Comparison of ENCODE assay signal across 8 cellular contexts in genomic region chr9:137049544-137050449, GRCh38. TPM values are rescaled to one million over a fixed set of nuclear protein-coding genes. Genes with fewer than 3 reads are reported as not detected.
DNase-seq lines count a peak whose midpoint lies in the region; ATAC-seq and TF ChIP-seq lines count a peak whose summit lies in the region.

No MANE protein-coding gene starts in this region.

- no peaks in the 10 kb centered on the region for H3K36me3 Mint-ChIP-seq in memory B cell

- H3K36me3 ChIP-seq in SK-N-SH (replicated peaks in 1 of 2; ENCODE audit: control insufficient read depth in 1 of 2, insufficient read depth in 2 of 2, low read length in 1 of 2): no peaks in the 10 kb centered on the region
- no peaks in the 10 kb centered on the region for H3K36me3 ChIP-seq in brain microvascular endothelial cell (replicated peaks)
- no peaks in the 10 kb centered on the region for H3K36me3 ChIP-seq in tibial nerve

- TF ChIP-seq CTCF in SK-N-SH (IDR thresholded peaks at IDR 0.05) (peak; percentile 59), brain microvascular endothelial cell (IDR thresholded peaks at IDR 0.05; ENCODE audit: low read depth, low read length, missing control alignments) (peak; percentile 66), tibial nerve (IDR thresholded peaks at IDR 0.05) (peak; percentile 35 to 71 (median 41))

- no peak overlapping the region for H3K9ac ChIP-seq in SK-N-SH

- DNase-seq in DMS53 treated with DMSO at 0.1 percent for 48 hours (lab: John Stamatoyannopoulos, UW; ENCODE audit: unreplicated experiment): peak; percentile 75
- peak; percentile 31 to 49 for DNase-seq in Kasumi-1 (lab: John Stamatoyannopoulos, UW)
- DNase-seq in SK-N-SH: peak; percentile 86
- DNase-seq in brain microvascular endothelial cell: no peak
- DNase-seq in memory B cell (ENCODE audit: low spot score in 2 of 2): no peak
- peak in 1 of 2 donors; percentile 57 for DNase-seq in tibial nerve (ENCODE audit: low spot score in 2 of 2)

- H3K27ac ChIP-seq in SK-N-SH (ENCODE audit: low read depth in 2 of 2, low read length in 1 of 2): no peak overlapping the region
- no peak overlapping the region for H3K27ac ChIP-seq in brain microvascular endothelial cell
- H3K27ac ChIP-seq in tibial nerve: peak overlapping the region in 1 of 4 donors; percentile 37

- CTCF ChIA-PET in SK-N-SH (lab: Yijun Ruan, JAX): interaction anchor here (0.6 to 19.8 kb wide), 27 partner anchors 9 to 263 kb away, joined by 3 to 803 read pairs (median 4); partner anchors contain the start of genes ABCA2, FUT7, LCN12 and MAN1B1

- no peaks in the 10 kb centered on the region for H3K9me3 ChIP-seq in SK-N-SH
- no peaks in the 10 kb centered on the region for H3K9me3 ChIP-seq in tibial nerve

- in situ Hi-C loops in brain microvascular endothelial cell (cut with HindIII; ENCODE audit: low pct_ligation_motif_present, low sequenced_read_pairs): loop anchor here (25.0 kb wide), 2 partner anchors 112 to 237 kb away; partner anchors contain the start of genes C8G, FBXW5 and RABL6

- no peaks in the 10 kb centered on the region for H3K79me2 ChIP-seq in SK-N-SH (ENCODE audit: insufficient read depth)

- H3K4me1 ChIP-seq in SK-N-SH (ENCODE audit: control insufficient read depth in 1 of 2, insufficient read depth in 2 of 2, low read depth in 1 of 2, low read length in 1 of 2) (peaks cover 3 to 20% of the 10 kb centered on the region in 2 experiments; a peak in 2 of 4 replicates), tibial nerve (peaks cover under 1 to 69% (median 33%) of the 10 kb centered on the region in 4 donors)

- WGBS in SK-N-SH (ENCODE audit: low lambda C conversion rate): 42% methylated on average over 30 of the region's 38 CpGs
- 55 to 60% methylated on average over 25 to 37 of the region's 38 CpGs for WGBS in tibial nerve, 2 donors

- H3K9me3 Mint-ChIP-seq in memory B cell: no peaks in the 10 kb centered on the region

- H3K4me3 ChIP-seq in SK-N-SH (ENCODE audit: low read depth in 2 of 2, low read length in 1 of 2): no peak overlapping the region
- H3K4me3 ChIP-seq in brain microvascular endothelial cell (ENCODE audit: low read depth, low read length): no peak overlapping the region
- H3K4me3 ChIP-seq in tibial nerve: no peak overlapping the region

- H3K27me3 Mint-ChIP-seq in memory B cell: peaks cover 15% of the 10 kb centered on the region

- H3K4me1 Mint-ChIP-seq in memory B cell: peaks cover 7% of the 10 kb centered on the region

- peaks cover 3% of the 10 kb centered on the region for H3F3A ChIP-seq in SK-N-SH (replicated peaks; ENCODE audit: insufficient read depth)

- POLR2A ChIA-PET in SK-N-SH (lab: Yijun Ruan, JAX): no interaction called here

- H3K27ac Mint-ChIP-seq in memory B cell: no peak overlapping the region

- no peak overlapping the region for H3K4me3 Mint-ChIP-seq in memory B cell

- no peaks in the 10 kb centered on the region for H3K9me2 ChIP-seq in SK-N-SH

- H3K27me3 ChIP-seq in SK-N-SH (ENCODE audit: insufficient read depth) (0 out of 2 replicates have a peak, but pooled peaks cover 5% of the 10 kb centered on the region), brain microvascular endothelial cell (replicated peaks) (peaks cover 40% of the 10 kb centered on the region), tibial nerve (peaks cover 0 to 39% of the 10 kb centered on the region in 2 donors)

- no peak for TF ChIP-seq EP300 in SK-N-SH (IDR thresholded peaks at IDR 0.05; ENCODE audit: borderline replicate concordance in 1 of 2, low read depth in 1 of 2, low read length in 1 of 2)
- TF ChIP-seq EP300 in tibial nerve (IDR thresholded peaks at IDR 0.05): no peak

- ATAC-seq in memory B cell (ENCODE audit: low read depth) (peak; percentile 30), HG03097 (IDR thresholded peaks at IDR 0.05; ENCODE audit: low FRiP score, unreplicated experiment) (no peak), GM18511 (IDR thresholded peaks at IDR 0.05; ENCODE audit: unreplicated experiment) (no peak)

- H3K4me2 ChIP-seq in SK-N-SH: no peak overlapping the region

- TF ChIP-seq POLR2A in tibial nerve (IDR thresholded peaks at IDR 0.05): no peak

- peaks cover 8% of the 10 kb centered on the region; the same call in 1 of the 2 replicates for H4K20me1 ChIP-seq in SK-N-SH (ENCODE audit: insufficient read depth)

- TF ChIP-seq RAD21 in SK-N-SH (IDR thresholded peaks at IDR 0.05; ENCODE audit: low read length): peak; percentile 65

- no peak overlapping the region for H2AFZ ChIP-seq in SK-N-SH (ENCODE audit: low read depth)

TF ChIP-seq in SK-N-SH, 30 proteins besides CTCF, POLR2A, EP300 and RAD21:
- TF ChIP-seq POLR2AphosphoS5 (IDR thresholded peaks at IDR 0.05; ENCODE audit: low read depth, low read length) (no peak), RCOR1 (IDR thresholded peaks at IDR 0.05; ENCODE audit: low read length) (no peak), TCF12 (IDR thresholded peaks at IDR 0.05) (no peak), MEF2A (IDR thresholded peaks at IDR 0.05; ENCODE audit: borderline replicate concordance, low read depth) (no peak), SMC3 (IDR thresholded peaks at IDR 0.05; ENCODE audit: low read depth, low read length) (peak; percentile 49; the same call in 1 of the 2 replicates), REST (IDR thresholded peaks at IDR 0.05; ENCODE audit: low read depth, low read length) (no peak)

RNA-seq across cellular contexts. Expression of gene NPDC1, which starts 3.8 kb away (rescaled TPM):
- 47.4 and 48.1 TPM in 2 replicates for polyA plus RNA-seq in SK-N-SH (2012; rRNA removed)
- 17.2 and 29.3 TPM in 2 replicates for polyA plus RNA-seq in SK-N-SH (2012; cell fraction: cytosol; rRNA removed)
- 364 and 553 TPM in 2 replicates for polyA plus RNA-seq in SK-N-SH (2012; cell fraction: nucleus; rRNA removed)
- total RNA-seq in tibial nerve: 100 to 1,000 TPM in 3 of 4 donors, 10 to 100 TPM in 1; 80.6 to 269 (median 182) TPM

RNA-seq across cellular contexts. Expression of gene ENTPD2, which starts 4.1 kb away (rescaled TPM):
- not detected in 2 replicates for polyA plus RNA-seq in SK-N-SH (2012; rRNA removed)
- not detected in 2 replicates for polyA plus RNA-seq in SK-N-SH (2012; cell fraction: cytosol; rRNA removed)
- 0.02 TPM in 1 of 2 replicates, not detected in the other for polyA plus RNA-seq in SK-N-SH (2012; cell fraction: nucleus; rRNA removed)
- 10 to 100 TPM in 3 of 4 donors, 1 to 10 TPM in 1; 7.0 to 21.0 (median 18.1) TPM for total RNA-seq in tibial nerve

RNA-seq across cellular contexts. Expression of gene FUT7, which starts 17.9 kb away (rescaled TPM):
- not detected in 2 replicates for polyA plus RNA-seq in SK-N-SH (2012; rRNA removed)
- not detected in 2 replicates for polyA plus RNA-seq in SK-N-SH (2012; cell fraction: cytosol; rRNA removed)
- polyA plus RNA-seq in SK-N-SH (2012; cell fraction: nucleus; rRNA removed): 0.01 and 0.02 TPM in 2 replicates
- total RNA-seq in tibial nerve: under 1 TPM in 1 of 4 donors, not detected in 3; 0.60 TPM

RNA-seq across cellular contexts. Expression of gene SAPCD2, which starts 20.6 kb away (rescaled TPM):
- 4.6 and 6.0 TPM in 2 replicates for polyA plus RNA-seq in SK-N-SH (2012; rRNA removed)
- 2.1 and 5.0 TPM in 2 replicates for polyA plus RNA-seq in SK-N-SH (2012; cell fraction: cytosol; rRNA removed)
- 6.3 and 7.3 TPM in 2 replicates for polyA plus RNA-seq in SK-N-SH (2012; cell fraction: nucleus; rRNA removed)
- under 1 TPM in 2 of 4 donors, not detected in 2; 0.22 to 0.90 TPM for total RNA-seq in tibial nerve

RNA-seq across cellular contexts. Expression of gene ABCA2, which starts 21.8 kb away (rescaled TPM):
- polyA plus RNA-seq in SK-N-SH (2012; rRNA removed): 26.0 and 34.7 TPM in 2 replicates
- 9.4 and 18.2 TPM in 2 replicates for polyA plus RNA-seq in SK-N-SH (2012; cell fraction: cytosol; rRNA removed)
- polyA plus RNA-seq in SK-N-SH (2012; cell fraction: nucleus; rRNA removed): 144 and 152 TPM in 2 replicates
- total RNA-seq in tibial nerve: 100 to 1,000 TPM; 136 to 291 (median 196) TPM

Comparison
In these comparisons a context has a peak if more than half of its experiments do, and no peak if none do; other contexts are left out.
1. DNase-seq: peak in DMS53 treated with DMSO at 0.1 percent for 48 hours (single experiment), Kasumi-1 (2 of 2) and SK-N-SH (single experiment); none in brain microvascular endothelial cell (single experiment) and memory B cell (0 of 2).
2. Peak in every context shown above with its lines, with median percentiles within 50 percentile points of each other: CTCF ChIP-seq.